In the genomic region with DNA sequence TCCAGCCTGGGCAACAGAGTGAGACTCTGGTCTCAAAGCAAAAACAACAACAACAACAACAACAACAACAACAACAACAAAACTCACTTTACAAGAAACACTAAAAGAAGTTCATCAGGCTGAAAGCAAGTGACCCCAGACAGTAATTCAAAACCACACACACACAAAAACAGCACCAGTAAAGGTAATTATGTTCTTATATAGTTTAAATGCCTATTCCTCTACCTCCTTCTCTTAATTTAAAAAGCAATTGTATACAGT, we compare ENCODE assay signal across 14 cellular contexts.
DNase-seq lines count a peak whose midpoint lies in the region; TF ChIP-seq lines count a peak whose summit lies in the region.
"Had no signal": no experiment of that assay in that cellular context is flagged by ENCODE, and none has a peak within 500 bp of the region (broad histone marks: within the 10 kb centered on the region; RNA-seq: fewer than 3 reads in every experiment).

No MANE protein-coding gene starts in this region.

- no peaks in the 10 kb centered on the region for H4K20me1 ChIP-seq in KMS-11 (ENCODE audit: insufficient read depth)

- peak overlapping the region; percentile 85 for H3K27ac Mint-ChIP-seq in T-helper 1 cell treated with Interleukin-12 subunit alpha and Interleukin-12 subunit beta and Interleukin-4 antibody, amounts not matched to agents 30 μg/mL and 1 μg/mL, for 36 hours
- H3K27ac Mint-ChIP-seq in nephron progenitor cell: peak overlapping the region; percentile 83

- DNase-seq in T-helper 1 cell: no peak
- no peak for DNase-seq in adipocyte (ENCODE audit: low read depth)
- DNase-seq in nephron progenitor cell: no peak
- no peak for DNase-seq in nucleus accumbens (lab: John Stamatoyannopoulos, UW)
- DNase-seq in NCI-H1694 (lab: John Stamatoyannopoulos, UW): no peak
- DNase-seq in retina: no peak
- DNase-seq: anterior cingulate cortex, gastrocnemius medialis, MM.1S, NCI-H2171 treated with DMSO at 0.1 percent for 48 hours had no signal

- H3K36me3 ChIP-seq in KMS-11 (ENCODE audit: insufficient read depth) (no peaks in the 10 kb centered on the region), adipocyte (ENCODE audit: control insufficient read depth, insufficient read depth, low read length, severe bottlenecking) (no peaks in the 10 kb centered on the region)
- H3K36me3 ChIP-seq: gastrocnemius medialis had no signal

- no peak overlapping the region for H2AFZ ChIP-seq in KMS-11 (ENCODE audit: low read depth)

- H3K4me1 Mint-ChIP-seq in T-helper 1 cell treated with Interleukin-12 subunit alpha and Interleukin-12 subunit beta and Interleukin-4 antibody, amounts not matched to agents 30 μg/mL and 1 μg/mL, for 36 hours (ENCODE audit: low read depth): peaks cover 31% of the 10 kb centered on the region
- H3K4me1 Mint-ChIP-seq in nephron progenitor cell: peaks cover 19% of the 10 kb centered on the region

- no peak overlapping the region for H3K4me3 ChIP-seq in KMS-11 (IDR thresholded peaks at IDR 0.05; ENCODE audit: insufficient read depth, low read depth, low read length)
- H3K4me3 ChIP-seq in adipocyte (ENCODE audit: low read length): peak overlapping the region; percentile 97

- H3K27me3 ChIP-seq in KMS-11 (ENCODE audit: insufficient read depth, low read depth) (no peaks in the 10 kb centered on the region), adipocyte (replicated peaks; ENCODE audit: control insufficient read depth, insufficient read depth, low read length) (no peaks in the 10 kb centered on the region)
- H3K27me3 ChIP-seq: gastrocnemius medialis, tibial nerve had no signal

- no peak overlapping the region for H3K9ac ChIP-seq in KMS-11
- H3K9ac ChIP-seq in adipocyte (ENCODE audit: low read length): no peak overlapping the region

- peak overlapping the region; percentile 35; the same call in 1 of the 2 replicates for H3K4me2 ChIP-seq in KMS-11

- peaks cover 17% of the 10 kb centered on the region for H3K9me3 Mint-ChIP-seq in T-helper 1 cell treated with Interleukin-12 subunit alpha and Interleukin-12 subunit beta and Interleukin-4 antibody, amounts not matched to agents 30 μg/mL and 1 μg/mL, for 36 hours
- H3K9me3 Mint-ChIP-seq in nephron progenitor cell: peaks cover 25% of the 10 kb centered on the region

- H3K79me2 ChIP-seq in KMS-11 (ENCODE audit: insufficient read depth, low read depth): peaks cover 59% of the 10 kb centered on the region

- TF ChIP-seq CTCF in KMS-11 (conservative IDR thresholded peaks at IDR 0.05; ENCODE audit: low read depth, low read length) (no peak), nephron progenitor cell (IDR thresholded peaks at IDR 0.05) (no peak)

- H3K27me3 Mint-ChIP-seq in T-helper 1 cell treated with Interleukin-12 subunit alpha and Interleukin-12 subunit beta and Interleukin-4 antibody, amounts not matched to agents 30 μg/mL and 1 μg/mL, for 36 hours (ENCODE audit: low read depth): no peaks in the 10 kb centered on the region
- H3K27me3 Mint-ChIP-seq in nephron progenitor cell (ENCODE audit: low read depth, poor library complexity): no peaks in the 10 kb centered on the region

- H3K4me1 ChIP-seq in KMS-11 (ENCODE audit: low read depth, poor library complexity, severe bottlenecking): peaks cover 15% of the 10 kb centered on the region
- peaks cover 12% of the 10 kb centered on the region for H3K4me1 ChIP-seq in adipocyte (ENCODE audit: control insufficient read depth, insufficient read depth, low read length)

- no peak overlapping the region for H3K4me3 Mint-ChIP-seq in T-helper 1 cell treated with Interleukin-12 subunit alpha and Interleukin-12 subunit beta and Interleukin-4 antibody, amounts not matched to agents 30 μg/mL and 1 μg/mL, for 36 hours
- H3K4me3 Mint-ChIP-seq in nephron progenitor cell: peak overlapping the region; percentile 90

- H3K9me3 ChIP-seq in adipocyte (ENCODE audit: control insufficient read depth, low read length): peaks cover 7% of the 10 kb centered on the region
- H3K9me3 ChIP-seq: gastrocnemius medialis had no signal

- H3K27ac ChIP-seq in KMS-11: no peak overlapping the region
- H3K27ac ChIP-seq: skin epidermis, tibial nerve had no signal

- peaks cover 18% of the 10 kb centered on the region for H3K36me3 Mint-ChIP-seq in T-helper 1 cell treated with Interleukin-12 subunit alpha and Interleukin-12 subunit beta and Interleukin-4 antibody, amounts not matched to agents 30 μg/mL and 1 μg/mL, for 36 hours (ENCODE audit: low read depth)
- peaks cover 50% of the 10 kb centered on the region for H3K36me3 Mint-ChIP-seq in nephron progenitor cell (ENCODE audit: low read depth)
